Comparison of ENCODE assay signal across 9 cellular contexts in genomic region chr2:203579730-203580129, GRCh38. TPM values are rescaled to one million over a fixed set of nuclear protein-coding genes. Genes with fewer than 3 reads are reported as not detected.
A peak's percentile ranks its signal among the peaks of the same experiment; 100 is the strongest.
DNase-seq lines count a peak whose midpoint lies in the region; ATAC-seq, FAIRE-seq and TF ChIP-seq lines count a peak whose summit lies in the region.
"Had no signal": no experiment of that assay in that cellular context is flagged by ENCODE, and none has a peak within 500 bp of the region (broad histone marks: within the 10 kb centered on the region; RNA-seq: fewer than 3 reads in every experiment).

No MANE protein-coding gene starts in this region.

- H3K4me2 ChIP-seq in DND-41 (ENCODE audit: insufficient read depth, low read length) = peak overlapping the region; percentile 24; the same call in 1 of the 2 replicates
- peak overlapping the region; percentile 29; the same call in 1 of the 2 replicates for H3K4me2 ChIP-seq in MM.1S (ENCODE audit: low read depth, low read length)
- no peak overlapping the region for H3K4me2 ChIP-seq in hepatocyte

- no peak overlapping the region for H3K27ac Mint-ChIP-seq in CD8-positive, alpha-beta T cell

- no peak for FAIRE-seq in small intestine (lab: Jason Lieb, UNC)
- FAIRE-seq: D721Med had no signal

- H3K36me3 ChIP-seq in DND-41 (ENCODE audit: insufficient read depth, low read length) = no peaks in the 10 kb centered on the region
- no peaks in the 10 kb centered on the region for H3K36me3 ChIP-seq in MM.1S (replicated peaks; ENCODE audit: insufficient read depth, low read length)
- no peaks in the 10 kb centered on the region for H3K36me3 ChIP-seq in hepatocyte (replicated peaks; ENCODE audit: insufficient read depth, low read depth)
- H3K36me3 ChIP-seq in small intestine (ENCODE audit: control insufficient read depth in 2 of 2, insufficient read depth in 2 of 2, low read length in 2 of 2) = no peaks in the 10 kb centered on the region
- no peaks in the 10 kb centered on the region for H3K36me3 ChIP-seq in CD8-positive, alpha-beta T cell (ENCODE audit: insufficient read depth, low read length)
- no peaks in the 10 kb centered on the region for H3K36me3 ChIP-seq in heart right ventricle
- H3K36me3 ChIP-seq: spleen had no signal

- H3K4me1 ChIP-seq in DND-41 (ENCODE audit: insufficient read depth, low read length) = peaks cover 35% of the 10 kb centered on the region
- H3K4me1 ChIP-seq in MM.1S (ENCODE audit: low read length) = peaks cover 54% of the 10 kb centered on the region
- H3K4me1 ChIP-seq in hepatocyte (ENCODE audit: insufficient read depth) = peaks cover 27% of the 10 kb centered on the region
- H3K4me1 ChIP-seq in small intestine (ENCODE audit: control insufficient read depth in 2 of 2, insufficient read depth in 1 of 2, low read depth in 1 of 2, low read length in 1 of 2) = peaks cover 2 to 21% of the 10 kb centered on the region in 2 donors
- H3K4me1 ChIP-seq in CD8-positive, alpha-beta T cell (ENCODE audit: insufficient read depth, low read length) = no peaks in the 10 kb centered on the region
- peaks cover 2 to 46% (median 26%) of the 10 kb centered on the region in 9 donors for H3K4me1 ChIP-seq in heart right ventricle

- CTCF ChIA-PET in CD8-positive, alpha-beta T cell (lab: Charles Lee) = no interaction called here

- peak; percentile 9; the same call in 1 of the 3 replicates for ATAC-seq in DND-41 (ENCODE audit: insufficient read depth, low read depth)
- ATAC-seq in CD8-positive, alpha-beta T cell = no peak
- no peak for ATAC-seq in heart right ventricle

- DNase-seq in DND-41 = no peak
- DNase-seq in MM.1S = no peak
- DNase-seq in hepatocyte (ENCODE audit: low spot score) = no peak
- no peak for DNase-seq in small intestine
- no peak for DNase-seq in substantia nigra (lab: John Stamatoyannopoulos, UW)
- DNase-seq in CD8-positive, alpha-beta T cell = no peak
- DNase-seq in heart right ventricle = no peak
- DNase-seq: spleen had no signal

- POLR2A ChIA-PET in CD8-positive, alpha-beta T cell (lab: Charles Lee) = no interaction called here

- H3K79me2 ChIP-seq in DND-41 (ENCODE audit: insufficient read depth, low read length) (no peaks in the 10 kb centered on the region), MM.1S (ENCODE audit: low read length) (no peaks in the 10 kb centered on the region), hepatocyte (no peaks in the 10 kb centered on the region)

- H4K20me1 ChIP-seq in DND-41 (ENCODE audit: insufficient read depth, low read length) = no peaks in the 10 kb centered on the region
- H4K20me1 ChIP-seq in MM.1S (ENCODE audit: insufficient read depth, low read length) = no peaks in the 10 kb centered on the region
- no peaks in the 10 kb centered on the region for H4K20me1 ChIP-seq in hepatocyte (ENCODE audit: insufficient read depth, poor library complexity, severe bottlenecking)

- peaks cover 5% of the 10 kb centered on the region for H3K4me1 Mint-ChIP-seq in CD8-positive, alpha-beta T cell (ENCODE audit: low read depth)

- H3K27me3 ChIP-seq in DND-41 (ENCODE audit: insufficient read depth, low read length, poor library complexity) (no peaks in the 10 kb centered on the region), MM.1S (replicated peaks; ENCODE audit: insufficient read depth, low read length) (no peaks in the 10 kb centered on the region), hepatocyte (no peaks in the 10 kb centered on the region), small intestine (ENCODE audit: control insufficient read depth in 2 of 2, insufficient read depth in 2 of 2, low read length in 2 of 2) (no peaks in the 10 kb centered on the region), heart right ventricle (no peaks in the 10 kb centered on the region)
- H3K27me3 ChIP-seq in CD8-positive, alpha-beta T cell (ENCODE audit: insufficient read depth, low read length) = no peaks in the 10 kb centered on the region
- H3K27me3 ChIP-seq: spleen had no signal

- 0 out of 2 replicates have a peak overlapping the region, but pooled peaks have one; percentile 0 for H2AFZ ChIP-seq in DND-41 (ENCODE audit: low read depth, low read length)
- H2AFZ ChIP-seq in MM.1S (ENCODE audit: low read length) = peak overlapping the region; percentile 4; the same call in 1 of the 2 replicates
- H2AFZ ChIP-seq in hepatocyte = no peak overlapping the region

- H3K9me3 ChIP-seq in DND-41 (ENCODE audit: insufficient read depth, low read length, severe bottlenecking) (no peaks in the 10 kb centered on the region), MM.1S (replicated peaks; ENCODE audit: insufficient read depth, low read length) (no peaks in the 10 kb centered on the region), hepatocyte (ENCODE audit: low read depth) (no peaks in the 10 kb centered on the region), small intestine (ENCODE audit: control insufficient read depth, low read depth) (no peaks in the 10 kb centered on the region), heart right ventricle (no peaks in the 10 kb centered on the region)
- H3K9me3 ChIP-seq in CD8-positive, alpha-beta T cell (ENCODE audit: low read length) = no peaks in the 10 kb centered on the region

- no peaks in the 10 kb centered on the region for H3K9me3 Mint-ChIP-seq in CD8-positive, alpha-beta T cell

- H3K4me3 ChIP-seq in DND-41 (ENCODE audit: low read depth in 1 of 2, low read length in 2 of 2) (no peak overlapping the region), MM.1S (ENCODE audit: low read length) (no peak overlapping the region; the same call in 1 of the 2 replicates), hepatocyte (no peak overlapping the region), small intestine (ENCODE audit: low read depth in 1 of 2, low read length in 2 of 2) (no peak overlapping the region), heart right ventricle (no peak overlapping the region)
- no peak overlapping the region for H3K4me3 ChIP-seq in CD8-positive, alpha-beta T cell (ENCODE audit: low read depth, low read length)
- H3K4me3 ChIP-seq: spleen had no signal

- no peaks in the 10 kb centered on the region for H3K36me3 Mint-ChIP-seq in CD8-positive, alpha-beta T cell

- TF ChIP-seq CTCF in DND-41 (IDR thresholded peaks at IDR 0.05; ENCODE audit: borderline replicate concordance, extremely low read depth, low read length, poor library complexity, severe bottlenecking) (no peak), MM.1S (IDR thresholded peaks at IDR 0.05; ENCODE audit: low read length) (no peak), hepatocyte (IDR thresholded peaks at IDR 0.05; ENCODE audit: poor library complexity) (no peak), heart right ventricle (IDR thresholded peaks at IDR 0.05) (no peak)
- no peak for TF ChIP-seq CTCF in CD8-positive, alpha-beta T cell (IDR thresholded peaks at IDR 0.05)

- 57% methylated on average over 2 of the region's 2 CpGs for WGBS in hepatocyte (ENCODE audit: low lambda C conversion rate, missing lambda C conversion rate)
- WGBS in small intestine, 3 donors = 25 to 56% (median 55%) methylated on average over 2 of the region's 2 CpGs
- WGBS in heart right ventricle, 2 donors = 98 to 100% methylated on average over 2 of the region's 2 CpGs

- peaks cover 40% of the 10 kb centered on the region for H3F3A ChIP-seq in MM.1S (ENCODE audit: insufficient read depth, low read length)

- intact Hi-C loops in CD8-positive, alpha-beta T cell (cut with DNase I, micrococcal nuclease) = no loop called here
- intact Hi-C loops in heart right ventricle (cut with DNase I) = loop anchor here in 1 of 10 donors (5.0 kb wide), 1 partner anchor 42 kb away; the partner anchor contains the start of gene RAPH1

- H3K27ac ChIP-seq in DND-41 (ENCODE audit: low read length) (peak overlapping the region; percentile 87), MM.1S (ENCODE audit: low read length) (peak overlapping the region; percentile 73), hepatocyte (peak overlapping the region; percentile 77), small intestine (ENCODE audit: low read depth in 1 of 2, low read length in 1 of 2) (peak overlapping the region; percentile 5 to 91), substantia nigra (ENCODE audit: low read depth, low read length, poor library complexity, severe bottlenecking) (no peak overlapping the region), heart right ventricle (peak overlapping the region in 1 of 10 donors; percentile 8)
- H3K27ac ChIP-seq in CD8-positive, alpha-beta T cell (ENCODE audit: low read depth, low read length) = no peak overlapping the region
- H3K27ac ChIP-seq: spleen had no signal

- H3K27me3 Mint-ChIP-seq in CD8-positive, alpha-beta T cell (ENCODE audit: low read depth) = no peaks in the 10 kb centered on the region

- no peak overlapping the region for H3K4me3 Mint-ChIP-seq in CD8-positive, alpha-beta T cell

- H3K9ac ChIP-seq in DND-41 (ENCODE audit: low read depth, low read length) (peak overlapping the region; percentile 34; the same call in 1 of the 2 replicates), MM.1S (ENCODE audit: low read length) (peak overlapping the region; percentile 6; the same call in 1 of the 2 replicates)

- H3K9me2 ChIP-seq in MM.1S (replicated peaks; ENCODE audit: insufficient read depth, low read length) (no peaks in the 10 kb centered on the region), hepatocyte (replicated peaks; ENCODE audit: insufficient read depth) (no peaks in the 10 kb centered on the region)

RNA-seq across cellular contexts. Expression of gene RAPH1, which starts 44.6 kb away (rescaled TPM):
- 14.6 and 22.1 TPM in 2 replicates for total RNA-seq in hepatocyte
- polyA plus RNA-seq in hepatocyte = 8.3 and 12.9 TPM in 2 replicates
- 1 to 10 TPM; 6.2 to 6.9 (median 6.8) TPM for polyA plus RNA-seq in small intestine
- 1 to 10 TPM; 1.8 to 1.9 TPM for total RNA-seq in CD8-positive, alpha-beta T cell
- total RNA-seq in heart right ventricle = 10 to 100 TPM; 11.8 to 20.6 (median 16.4) TPM
- 1 to 10 TPM; 3.1 to 6.7 TPM for polyA plus RNA-seq in heart right ventricle

Comparison
In these comparisons a context has a peak if more than half of its experiments do, and no peak if none do; other contexts are left out.
1. H3K27ac ChIP-seq: peak in DND-41 (single experiment), MM.1S (single experiment), hepatocyte (single experiment) and small intestine (2 of 2); none in substantia nigra (single experiment) and CD8-positive, alpha-beta T cell (single experiment).